Comparison of ENCODE assay signal across 2 cellular contexts in genomic region chr16:53135329-53135728, GRCh38.
TF ChIP-seq lines count a peak whose summit lies in the region.

No MANE protein-coding gene starts in this region.

TF ChIP-seq in HEK293, 187 proteins besides CTCF, POLR2A, EP300 and RAD21:
- 0 out of 2 replicates have a peak, but pooled peaks have one; percentile 11 for TF ChIP-seq ZBTB11 (tag by site-specific recombination; conservative IDR thresholded peaks at IDR 0.05; ENCODE audit: low read depth)
- no peak for TF ChIP-seq ZSCAN18 (tag by site-specific recombination; IDR thresholded peaks at IDR 0.05)
- peak; percentile 31; the same call in 1 of the 2 replicates for TF ChIP-seq PRDM1 (tag by site-specific recombination; IDR thresholded peaks at IDR 0.05)

TF ChIP-seq in K562, 482 proteins besides CTCF, POLR2A, EP300 and RAD21 (continued from another document):
- TF ChIP-seq ZBTB40 (IDR thresholded peaks at IDR 0.05): no peak
- no peak for TF ChIP-seq ZBTB40 (CRISPR knock-in tag; IDR thresholded peaks at IDR 0.05)
- no peak for TF ChIP-seq MBD1 (CRISPR knock-in tag; IDR thresholded peaks at IDR 0.05)
- no peak for TF ChIP-seq NCOA6 (IDR thresholded peaks at IDR 0.05)
- peak; percentile 38; the same call in 1 of the 2 replicates for TF ChIP-seq NFIC (IDR thresholded peaks at IDR 0.05)
- TF ChIP-seq BMI1 (IDR thresholded peaks at IDR 0.05; ENCODE audit: low read length): no peak
- peak; percentile 33; the same call in 1 of the 2 replicates for TF ChIP-seq PML (IDR thresholded peaks at IDR 0.05; ENCODE audit: low read length)
- no peak for TF ChIP-seq BACH1 (tag; IDR thresholded peaks at IDR 0.05)
- peak; percentile 58 for TF ChIP-seq ARHGAP35 (IDR thresholded peaks at IDR 0.05; ENCODE audit: partially characterized antibody)
- no peak for TF ChIP-seq ZBTB11 (CRISPR knock-in tag; IDR thresholded peaks at IDR 0.05)
- TF ChIP-seq PBX2 (CRISPR knock-in tag; IDR thresholded peaks at IDR 0.05; ENCODE audit: low read depth): no peak
- TF ChIP-seq PBX2 (tag; conservative IDR thresholded peaks at IDR 0.05; ENCODE audit: low read depth): peak; percentile 94
- TF ChIP-seq ZNF668 (CRISPR knock-in tag; IDR thresholded peaks at IDR 0.05): no peak
- no peak for TF ChIP-seq ZNF76 (CRISPR knock-in tag; IDR thresholded peaks at IDR 0.05; ENCODE audit: borderline replicate concordance)
- peak; percentile 84 for TF ChIP-seq PKNOX1 (IDR thresholded peaks at IDR 0.05)
- TF ChIP-seq NR2C1 (IDR thresholded peaks at IDR 0.05): no peak
- no peak for TF ChIP-seq NR2C1 (tag; IDR thresholded peaks at IDR 0.05)
- TF ChIP-seq KDM1A (IDR thresholded peaks at IDR 0.05): peak; percentile 44 to 70; a peak in 3 of 4 replicates
- TF ChIP-seq ZNF124 (CRISPR knock-in tag; IDR thresholded peaks at IDR 0.05): no peak
